In genomic region chr4:91590242-91590641, GRCh38 we compare ENCODE assay signal across 20 cellular contexts.
"Had no signal": no experiment of that assay in that cellular context is flagged by ENCODE, and none has a peak within 500 bp of the region (broad histone marks: within the 10 kb centered on the region; RNA-seq: fewer than 3 reads in every experiment).

No MANE protein-coding gene starts in this region.

- FAIRE-seq: HepG2 had no signal

- ATAC-seq: HepG2, Panc1, PC-3, SK-N-SH treated with all-trans-retinoic acid at 6 μM for 48 hours had no signal

- H3K4me3 ChIP-seq: MG63, SJCRH30 had no signal

- H3K27me3 ChIP-seq: MG63, SJCRH30 had no signal

- H3K4me1 ChIP-seq: SJCRH30 had no signal

- H3K36me3 ChIP-seq: MG63, SJCRH30 had no signal

- DNase-seq: IMR-90, Karpas-422, KG1, MG63, NCI-H1092, NCI-H1105 treated with DMSO at 0.1 percent for 48 hours, NCI-H1436, NCI-H187, NCI-H2029 treated with DMSO at 0.1 percent for 48 hours, NCI-H2227 treated with DMSO at 0.1 percent for 48 hours, NCI-H524, NCI-H526 treated with DMSO at 0.1 percent for 48 hours, NCI-H774, PC-3, SHP77 treated with DMSO at 0.1 percent for 48 hours, SJCRH30 had no signal

- H3K27ac ChIP-seq: RWPE1, SJCRH30 had no signal

- H3K9me3 ChIP-seq: MG63, SJCRH30 had no signal
